8 cellular contexts compared by ENCODE assay signal in genomic region chr17:20908373-20909273, GRCh38.
A peak's percentile ranks its signal among the peaks of the same experiment; 100 is the strongest.
DNase-seq lines count a peak whose midpoint lies in the region; ATAC-seq and TF ChIP-seq lines count a peak whose summit lies in the region.

No MANE protein-coding gene starts in this region.

- ATAC-seq in GM21526 (IDR thresholded peaks at IDR 0.05; ENCODE audit: low FRiP score, unreplicated experiment), result peak; percentile 95

- DNase-seq in Caki2 (ENCODE audit: low read depth) (peak; percentile 89), SW 1271 (lab: John Stamatoyannopoulos, UW) (peak; percentile 84 to 89), adipocyte (ENCODE audit: low read depth) (peak; percentile 76), cardiac muscle cell (ENCODE audit: low read depth in 1 of 2, low spot score in 1 of 2) (peak; percentile 89 to 92)

- 15% methylated on average over 43 of the region's 43 CpGs for WGBS in thymus

- H3K4me3 ChIP-seq in adipocyte (ENCODE audit: low read length) (peak overlapping the region; percentile 74), cardiac muscle cell (peak overlapping the region; percentile 7), parathyroid adenoma (ENCODE audit: low read depth, low read length) (peak overlapping the region; percentile 68), thymus (ENCODE audit: low read length) (peak overlapping the region; percentile 55)

- H3K27me3 ChIP-seq in adipocyte (replicated peaks; ENCODE audit: control insufficient read depth, insufficient read depth, low read length), result no peaks in the 10 kb centered on the region
- no peaks in the 10 kb centered on the region for H3K27me3 ChIP-seq in cardiac muscle cell
- no peaks in the 10 kb centered on the region for H3K27me3 ChIP-seq in parathyroid adenoma (ENCODE audit: control insufficient read depth, insufficient read depth, low read length)
- H3K27me3 ChIP-seq in thymus (ENCODE audit: control insufficient read depth, insufficient read depth), result no peaks in the 10 kb centered on the region

- H3K9me3 ChIP-seq in adipocyte (ENCODE audit: control insufficient read depth, low read length), result no peaks in the 10 kb centered on the region
- no peaks in the 10 kb centered on the region for H3K9me3 ChIP-seq in cardiac muscle cell (ENCODE audit: low read depth)
- no peaks in the 10 kb centered on the region for H3K9me3 ChIP-seq in parathyroid adenoma (ENCODE audit: control insufficient read depth, low read length)
- H3K9me3 ChIP-seq in thymus (ENCODE audit: control insufficient read depth), result no peaks in the 10 kb centered on the region

- peak overlapping the region; percentile 94 for H2AFZ ChIP-seq in parathyroid adenoma

- H3K36me3 ChIP-seq in adipocyte (ENCODE audit: control insufficient read depth, insufficient read depth, low read length, severe bottlenecking), result no peaks in the 10 kb centered on the region
- no peaks in the 10 kb centered on the region for H3K36me3 ChIP-seq in cardiac muscle cell
- no peaks in the 10 kb centered on the region for H3K36me3 ChIP-seq in parathyroid adenoma (ENCODE audit: control insufficient read depth, insufficient read depth, low read length)
- H3K36me3 ChIP-seq in thymus (ENCODE audit: control insufficient read depth, insufficient read depth), result no peaks in the 10 kb centered on the region

- in situ Hi-C loops in Caki2 (cut with HindIII; ENCODE audit: low pct_unique_long_range_greater_than_20kb, low sequenced_read_pairs), result no loop called here

- H3K27ac ChIP-seq in cardiac muscle cell, result peak overlapping the region; percentile 79
- peak overlapping the region; percentile 73 for H3K27ac ChIP-seq in parathyroid adenoma
- peak overlapping the region; percentile 85 for H3K27ac ChIP-seq in thymus (ENCODE audit: low read depth)

- H3K9ac ChIP-seq in adipocyte (ENCODE audit: low read length) (peak overlapping the region; percentile 80), parathyroid adenoma (no peak overlapping the region)

- peaks cover 11% of the 10 kb centered on the region for H3K4me1 ChIP-seq in adipocyte (ENCODE audit: control insufficient read depth, insufficient read depth, low read length)
- peaks cover 5% of the 10 kb centered on the region for H3K4me1 ChIP-seq in cardiac muscle cell (ENCODE audit: low read depth)
- H3K4me1 ChIP-seq in parathyroid adenoma, result peaks cover 3% of the 10 kb centered on the region
- H3K4me1 ChIP-seq in thymus (ENCODE audit: control insufficient read depth, insufficient read depth, low read length), result no peaks in the 10 kb centered on the region

- TF ChIP-seq CTCF in LNCAP (IDR thresholded peaks at IDR 0.05) (peak; percentile 21; the same call in 1 of the 2 replicates), cardiac muscle cell (IDR thresholded peaks at IDR 0.05; ENCODE audit: low read depth, low read length) (peak; percentile 79), parathyroid adenoma (IDR thresholded peaks at IDR 0.05) (peak; percentile 55)

- H3K79me2 ChIP-seq in parathyroid adenoma, result no peaks in the 10 kb centered on the region

- peak overlapping the region; percentile 77 for H3K4me2 ChIP-seq in parathyroid adenoma (ENCODE audit: low read length)

Comparison
In these comparisons a context has a peak if more than half of its experiments do, and no peak if none do; other contexts are left out.
1. Peak in every context shown above with its lines: DNase-seq, ATAC-seq, H3K4me3 ChIP-seq and H3K27ac ChIP-seq.
2. CTCF ChIP-seq: peak in every context shown above with its lines; median percentile 79 in cardiac muscle cell; 55 in parathyroid adenoma; 21 in LNCAP.
3. H3K4me3 ChIP-seq: peak in every context shown above with its lines; median percentile 74 in adipocyte; 68 in parathyroid adenoma; 55 in thymus; 7 in cardiac muscle cell.